1 cellular context compared by ENCODE assay signal in genomic region chr10:33460461-33461294, GRCh38.
TF ChIP-seq lines count a peak whose summit lies in the region.

No MANE protein-coding gene starts in this region.

TF ChIP-seq in IMR-90, 13 proteins besides CTCF, POLR2A, EP300 and RAD21 (continued from another document):
- no peak for TF ChIP-seq ELK1 (IDR thresholded peaks at IDR 0.05; ENCODE audit: borderline replicate concordance, low read depth, low read length)
- TF ChIP-seq MAFK (IDR thresholded peaks at IDR 0.05; ENCODE audit: low read depth, low read length) = no peak
- TF ChIP-seq RCOR1 (IDR thresholded peaks at IDR 0.05; ENCODE audit: insufficient replicate concordance, low read length) = no peak
- TF ChIP-seq USF2 (IDR thresholded peaks at IDR 0.05; ENCODE audit: low read depth, low read length) = no peak
- TF ChIP-seq CHD1 (IDR thresholded peaks at IDR 0.05; ENCODE audit: low read depth, low read length) = no peak
- no peak for TF ChIP-seq BHLHE40 (IDR thresholded peaks at IDR 0.05; ENCODE audit: low read depth, low read length)
- no peak for TF ChIP-seq MAZ (IDR thresholded peaks at IDR 0.05; ENCODE audit: borderline replicate concordance, low read depth, low read length)
- TF ChIP-seq SMC3 (IDR thresholded peaks at IDR 0.05; ENCODE audit: low read depth, low read length) = no peak
- no peak for TF ChIP-seq NFE2L2 (IDR thresholded peaks at IDR 0.05; ENCODE audit: low read depth, low read length)
- no peak for TF ChIP-seq MXI1 (IDR thresholded peaks at IDR 0.05; ENCODE audit: borderline replicate concordance, low read depth, low read length)
- no peak for TF ChIP-seq CEBPB (IDR thresholded peaks at IDR 0.05; ENCODE audit: low read depth, low read length)
- TF ChIP-seq FOS (IDR thresholded peaks at IDR 0.05; ENCODE audit: low read depth, low read length) = no peak
